In the genomic region with DNA sequence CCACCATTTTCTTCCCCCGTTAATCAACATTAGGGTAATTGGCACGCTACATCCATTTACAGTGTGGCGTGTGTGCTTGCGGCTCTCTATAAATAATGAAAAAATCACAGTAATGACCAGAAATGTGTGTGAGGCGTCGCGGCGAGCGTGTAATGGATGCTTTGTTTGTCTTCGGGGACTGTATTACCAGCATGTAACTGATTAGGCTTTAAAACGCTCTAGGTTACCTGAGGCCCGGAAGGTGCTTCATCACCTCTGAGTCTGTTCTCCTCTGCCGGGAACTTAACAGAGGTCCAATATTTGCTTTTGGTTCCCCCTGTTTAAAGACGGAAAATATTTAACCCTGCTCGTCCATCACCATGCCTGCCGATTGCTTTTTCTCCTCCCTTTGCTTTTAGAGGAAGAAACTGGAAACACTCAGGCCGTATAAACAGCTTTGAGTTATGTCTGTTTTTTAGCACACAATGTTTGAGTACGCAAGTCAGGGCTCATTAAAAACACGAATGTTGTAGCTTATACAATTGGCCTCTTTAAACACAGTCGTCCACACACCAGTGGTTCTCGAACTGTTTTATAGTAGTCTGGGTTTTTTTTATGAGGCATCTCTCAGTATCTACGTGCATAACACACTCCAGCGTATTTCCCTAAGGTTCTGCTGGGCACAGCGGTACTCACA, we compare ENCODE assay signal across 26 cellular contexts. TPM values are rescaled to one million over a fixed set of nuclear protein-coding genes. Genes with fewer than 3 reads are reported as not detected.
A peak's percentile ranks its signal among the peaks of the same experiment; 100 is the strongest.
DNase-seq lines count a peak whose midpoint lies in the region; FAIRE-seq lines count a peak whose summit lies in the region.
"Had no signal": no experiment of that assay in that cellular context is flagged by ENCODE, and none has a peak within 500 bp of the region (broad histone marks: within the 10 kb centered on the region; RNA-seq: fewer than 3 reads in every experiment).

No MANE protein-coding gene starts in this region.

- peaks cover 5% of the 10 kb centered on the region for H3K4me1 ChIP-seq in mucosa of stomach (ENCODE audit: control insufficient read depth, insufficient read depth, low read length)
- H3K4me1 ChIP-seq: BE2C, heart left ventricle had no signal

- no peaks in the 10 kb centered on the region for H3K27me3 Mint-ChIP-seq in activated naive CD8-positive, alpha-beta T cell treated with anti-CD3 and anti-CD28 coated beads for 36 hours
- H3K27me3 Mint-ChIP-seq: activated naive CD8-positive, alpha-beta T cell had no signal

- no peak overlapping the region for H3K27ac Mint-ChIP-seq in activated naive CD8-positive, alpha-beta T cell treated with anti-CD3 and anti-CD28 coated beads for 36 hours
- H3K27ac Mint-ChIP-seq: activated naive CD8-positive, alpha-beta T cell; activated T-cell treated with anti-CD3 and anti-CD28 coated beads, Interleukin-2, amount 50 U/mL, for 72 hours; endodermal cell had no signal

- no peaks in the 10 kb centered on the region for H3K9me3 ChIP-seq in mucosa of stomach (ENCODE audit: control insufficient read depth, low read length)
- H3K9me3 ChIP-seq: BE2C had no signal

- no peak overlapping the region for H3K4me3 Mint-ChIP-seq in activated naive CD8-positive, alpha-beta T cell treated with anti-CD3 and anti-CD28 coated beads for 36 hours
- H3K4me3 Mint-ChIP-seq: activated naive CD8-positive, alpha-beta T cell; activated T-cell treated with anti-CD3 and anti-CD28 coated beads, Interleukin-2, amount 50 U/mL, for 72 hours; endodermal cell had no signal

- peaks cover 17% of the 10 kb centered on the region for H3K4me1 Mint-ChIP-seq in activated naive CD8-positive, alpha-beta T cell treated with anti-CD3 and anti-CD28 coated beads for 36 hours

- DNase-seq in NCI-H510A treated with DMSO at 0.1 percent for 48 hours (lab: John Stamatoyannopoulos, UW) = peak; percentile 69
- no peak for DNase-seq in NCI-H510A (lab: John Stamatoyannopoulos, UW)
- DNase-seq in NCI-H69 (lab: John Stamatoyannopoulos, UW) = peak; percentile 82
- no peak for DNase-seq in urothelium cell line (ENCODE audit: low spot score)
- no peak for DNase-seq in activated naive CD8-positive, alpha-beta T cell treated with anti-CD3 and anti-CD28 coated beads for 36 hours
- no peak for DNase-seq in kidney glomerular epithelial cell (lab: John Stamatoyannopoulos, UW)
- DNase-seq in stimulated activated CD4-positive, alpha-beta T cell treated with anti-CD3 and anti-CD28 coated beads, Interleukin-4, amount 100 ng/mL, for 4 hours = no peak
- DNase-seq: activated CD4-positive, CD25-positive, alpha-beta regulatory T cell; activated CD8-positive, alpha-beta memory T cell treated with anti-CD3 and anti-CD28 coated beads for 24 hours; activated T-cell treated with anti-CD3 and anti-CD28 coated beads, Interleukin-2, amount 50 U/mL, for 72 hours; BE2C; endodermal cell; heart left ventricle; Kasumi-1; NCI-H1105 treated with DMSO at 0.1 percent for 48 hours; SK-N-SH; stimulated activated CD4-positive, alpha-beta T cell treated with anti-CD3 and anti-CD28 coated beads, Interleukin-2, amount 100 ng/mL, for 24 hours; stimulated activated naive CD8-positive, alpha-beta T cell treated with anti-CD3 and anti-CD28 coated beads, Interleukin-15, Interleukin-2, amounts not matched to agents 100 U/mL and 50 U/mL, for 24 hours had no signal

- H3K9me3 Mint-ChIP-seq in activated naive CD8-positive, alpha-beta T cell treated with anti-CD3 and anti-CD28 coated beads for 36 hours = peaks cover 18% of the 10 kb centered on the region

- no peak overlapping the region for H3K4me3 ChIP-seq in mucosa of stomach (ENCODE audit: low read length)
- H3K4me3 ChIP-seq: heart left ventricle had no signal

- H3K27me3 ChIP-seq in mucosa of stomach (ENCODE audit: control insufficient read depth, insufficient read depth, low read length) = peaks cover 21% of the 10 kb centered on the region
- H3K27me3 ChIP-seq: BE2C had no signal

- peak overlapping the region; percentile 17 for H3K9ac ChIP-seq in mucosa of stomach (ENCODE audit: low read length)
- H3K9ac ChIP-seq: SK-N-SH had no signal

- FAIRE-seq in urothelium cell line (lab: Jason Lieb, UNC) = peak; percentile 58
- FAIRE-seq: A204.1, G401.6, H1, RCC 7860 had no signal

- no peaks in the 10 kb centered on the region for H3K36me3 ChIP-seq in mucosa of stomach (ENCODE audit: control insufficient read depth, insufficient read depth, low read length)
- H3K36me3 ChIP-seq: BE2C, heart left ventricle had no signal

- peaks cover 4% of the 10 kb centered on the region for H3K36me3 Mint-ChIP-seq in activated naive CD8-positive, alpha-beta T cell treated with anti-CD3 and anti-CD28 coated beads for 36 hours
- H3K36me3 Mint-ChIP-seq: activated naive CD8-positive, alpha-beta T cell had no signal

RNA-seq across cellular contexts. Expression of a gene that starts 13.2 kb away (rescaled TPM):
- 100 to 1,000 TPM; 108 to 111 TPM for total RNA-seq in activated naive CD8-positive, alpha-beta T cell treated with anti-CD3 and anti-CD28 coated beads for 36 hours
- total RNA-seq: fibroblast of lung, myocyte had no signal

Comparison
In these comparisons a context has a peak if more than half of its experiments do, and no peak if none do; other contexts are left out.
1. DNase-seq: peak in NCI-H510A treated with DMSO at 0.1 percent for 48 hours (single experiment) and NCI-H69 (single experiment); none in NCI-H510A (single experiment), urothelium cell line (single experiment), activated naive CD8-positive, alpha-beta T cell treated with anti-CD3 and anti-CD28 coated beads for 36 hours (single experiment), kidney glomerular epithelial cell (single experiment) and stimulated activated CD4-positive, alpha-beta T cell treated with anti-CD3 and anti-CD28 coated beads, Interleukin-4, amount 100 ng/mL, for 4 hours (0 of 2).